1 cellular context compared by ENCODE assay signal in genomic region chr10:113977174-113977573, GRCh38.
TF ChIP-seq lines count a peak whose summit lies in the region.

No MANE protein-coding gene starts in this region.

TF ChIP-seq in K562, 482 proteins besides CTCF, POLR2A, EP300 and RAD21 (continued from another document):
- no peak for TF ChIP-seq ZMIZ1 (IDR thresholded peaks at IDR 0.05; ENCODE audit: low read depth in 2 of 2, low read length in 2 of 2)
- no peak for TF ChIP-seq THRAP3 (IDR thresholded peaks at IDR 0.05; ENCODE audit: borderline replicate concordance)
- TF ChIP-seq FOXA3 (CRISPR knock-in tag; conservative IDR thresholded peaks at IDR 0.05 in 1 of 2, IDR thresholded peaks at IDR 0.05 in 1 of 2): no peak
- no peak for TF ChIP-seq NCOA4 (IDR thresholded peaks at IDR 0.05; ENCODE audit: partially characterized antibody)
- no peak for TF ChIP-seq SFPQ (IDR thresholded peaks at IDR 0.05; ENCODE audit: low read depth, low read length)
- TF ChIP-seq RAD51 (IDR thresholded peaks at IDR 0.05; ENCODE audit: borderline replicate concordance, low read depth): no peak
TF ChIP-seq in K562: peak in this region for 2.
